19 cellular contexts compared by ENCODE assay signal in genomic region chr6:144359783-144360182, GRCh38.
A peak's percentile ranks its signal among the peaks of the same experiment; 100 is the strongest.
DNase-seq lines count a peak whose midpoint lies in the region; ATAC-seq lines count a peak whose summit lies in the region.
"Had no signal": no experiment of that assay in that cellular context is flagged by ENCODE, and none has a peak within 500 bp of the region (broad histone marks: within the 10 kb centered on the region; RNA-seq: fewer than 3 reads in every experiment).

No MANE protein-coding gene starts in this region.

- H3K27ac Mint-ChIP-seq in stimulated activated naive CD8-positive, alpha-beta T cell treated with anti-CD3 and anti-CD28 coated beads, Interleukin-15, amount 100 ng/mL, for 72 hours = peak overlapping the region; percentile 28 to 38
- H3K27ac Mint-ChIP-seq in activated T-helper 17 cell treated with anti-CD3 and anti-CD28 coated beads, Interleukin-2, amount 50 U/mL, for 72 hours = no peak overlapping the region
- peak overlapping the region; percentile 90 to 94 (median 91) for H3K27ac Mint-ChIP-seq in immature natural killer cell
- H3K27ac Mint-ChIP-seq: HFFc6 had no signal

- H3K36me3 ChIP-seq in H7 (replicated peaks; ENCODE audit: control insufficient read depth, insufficient read depth, low read length) = no peaks in the 10 kb centered on the region
- H3K36me3 ChIP-seq: HAP-1 had no signal

- no peaks in the 10 kb centered on the region for H3K36me3 Mint-ChIP-seq in activated T-helper 17 cell treated with anti-CD3 and anti-CD28 coated beads, Interleukin-2, amount 50 U/mL, for 72 hours (ENCODE audit: low read depth)
- H3K36me3 Mint-ChIP-seq in immature natural killer cell = no peaks in the 10 kb centered on the region

- H3K4me3 ChIP-seq in H7 (ENCODE audit: insufficient read depth, low read depth, low read length) = no peak overlapping the region
- H3K4me3 ChIP-seq: A549, GM23248, HAP-1 had no signal

- peaks cover 67% of the 10 kb centered on the region for H3K4me1 Mint-ChIP-seq in stimulated activated naive CD8-positive, alpha-beta T cell treated with anti-CD3 and anti-CD28 coated beads, Interleukin-15, amount 100 ng/mL, for 72 hours
- peaks cover 39% of the 10 kb centered on the region for H3K4me1 Mint-ChIP-seq in activated T-helper 17 cell treated with anti-CD3 and anti-CD28 coated beads, Interleukin-2, amount 50 U/mL, for 72 hours
- peaks cover 86 to 97% of the 10 kb centered on the region in 2 donors for H3K4me1 Mint-ChIP-seq in immature natural killer cell

- H3K27me3 ChIP-seq in H7 (ENCODE audit: control insufficient read depth, insufficient read depth, low read length) = no peaks in the 10 kb centered on the region

- DNase-seq in stimulated activated naive CD8-positive, alpha-beta T cell treated with anti-CD3 and anti-CD28 coated beads, Interleukin-15, amount 100 ng/mL, for 72 hours = no peak
- DNase-seq in stimulated activated naive CD8-positive, alpha-beta T cell treated with anti-CD3 and anti-CD28 coated beads, Interleukin-15, Interleukin-2, amounts not matched to agents 100 U/mL and 50 U/mL, for 24 hours = no peak
- DNase-seq in immature natural killer cell = no peak
- DNase-seq in DMS 273 treated with DMSO at 0.1 percent for 48 hours (lab: John Stamatoyannopoulos, UW) = no peak
- no peak for DNase-seq in H7
- DNase-seq: C1 segment of cervical spinal cord, GM23248, IMR-90, MM.1S, NCI-H1048, NCI-H1694, NCI-H2029 treated with DMSO at 0.1 percent for 48 hours, NCI-H526 treated with DMSO at 0.1 percent for 48 hours, SHP77 had no signal

- H3K4me3 Mint-ChIP-seq in stimulated activated naive CD8-positive, alpha-beta T cell treated with anti-CD3 and anti-CD28 coated beads, Interleukin-15, amount 100 ng/mL, for 72 hours = no peak overlapping the region
- peak overlapping the region; percentile 42 for H3K4me3 Mint-ChIP-seq in activated T-helper 17 cell treated with anti-CD3 and anti-CD28 coated beads, Interleukin-2, amount 50 U/mL, for 72 hours
- H3K4me3 Mint-ChIP-seq in immature natural killer cell = no peak overlapping the region
- H3K4me3 Mint-ChIP-seq: HFFc6 had no signal

- no peaks in the 10 kb centered on the region for H3K9me3 Mint-ChIP-seq in stimulated activated naive CD8-positive, alpha-beta T cell treated with anti-CD3 and anti-CD28 coated beads, Interleukin-15, amount 100 ng/mL, for 72 hours
- H3K9me3 Mint-ChIP-seq in activated T-helper 17 cell treated with anti-CD3 and anti-CD28 coated beads, Interleukin-2, amount 50 U/mL, for 72 hours = no peaks in the 10 kb centered on the region
- no peaks in the 10 kb centered on the region for H3K9me3 Mint-ChIP-seq in immature natural killer cell
- H3K9me3 Mint-ChIP-seq: HFFc6 had no signal

- no peaks in the 10 kb centered on the region for H3K27me3 Mint-ChIP-seq in stimulated activated naive CD8-positive, alpha-beta T cell treated with anti-CD3 and anti-CD28 coated beads, Interleukin-15, amount 100 ng/mL, for 72 hours
- H3K27me3 Mint-ChIP-seq in activated T-helper 17 cell treated with anti-CD3 and anti-CD28 coated beads, Interleukin-2, amount 50 U/mL, for 72 hours = no peaks in the 10 kb centered on the region
- H3K27me3 Mint-ChIP-seq in immature natural killer cell (ENCODE audit: low read depth in 3 of 3) = no peaks in the 10 kb centered on the region

- ATAC-seq in stimulated activated naive CD8-positive, alpha-beta T cell treated with anti-CD3 and anti-CD28 coated beads, Interleukin-15, amount 100 ng/mL, for 72 hours = no peak
- ATAC-seq in stimulated activated naive CD8-positive, alpha-beta T cell treated with anti-CD3 and anti-CD28 coated beads, Interleukin-15, Interleukin-2, amounts not matched to agents 100 U/mL and 50 U/mL, for 24 hours = no peak
- no peak for ATAC-seq in activated T-helper 17 cell treated with anti-CD3 and anti-CD28 coated beads, Interleukin-2, amount 50 U/mL, for 72 hours (replicated peaks)
- no peak for ATAC-seq in GM19455 (IDR thresholded peaks at IDR 0.05; ENCODE audit: unreplicated experiment)
